ENCODE assay signal across 26 cellular contexts in genomic region chr11:117428186-117428855, GRCh38.
DNase-seq lines count a peak whose midpoint lies in the region; ATAC-seq and TF ChIP-seq lines count a peak whose summit lies in the region.
"Had no signal": no experiment of that assay in that cellular context is flagged by ENCODE, and none has a peak within 500 bp of the region (broad histone marks: within the 10 kb centered on the region; RNA-seq: fewer than 3 reads in every experiment).

No MANE protein-coding gene starts in this region.

- H3K79me2 ChIP-seq in neural progenitor cell (ENCODE audit: low read depth): no peaks in the 10 kb centered on the region

- H3K27me3 Mint-ChIP-seq in T-helper 17 cell: peaks cover 45% of the 10 kb centered on the region
- peaks cover 7% of the 10 kb centered on the region for H3K27me3 Mint-ChIP-seq in neural progenitor cell (ENCODE audit: insufficient read depth, low read depth)

- no peak overlapping the region for H3K4me2 ChIP-seq in neural progenitor cell
- H3K4me2 ChIP-seq: A549 had no signal

- H3K4me1 Mint-ChIP-seq in T-helper 17 cell: peaks cover 13% of the 10 kb centered on the region
- peaks cover 52% of the 10 kb centered on the region for H3K4me1 Mint-ChIP-seq in neural progenitor cell

- H3K9me3 Mint-ChIP-seq in neural progenitor cell: no peaks in the 10 kb centered on the region
- H3K9me3 Mint-ChIP-seq: CD4-positive, alpha-beta memory T cell had no signal

- H3K27ac Mint-ChIP-seq in T-helper 17 cell: peak overlapping the region; percentile 29
- H3K27ac Mint-ChIP-seq in neural progenitor cell: peak overlapping the region; percentile 58
- H3K27ac Mint-ChIP-seq: CD4-positive, alpha-beta memory T cell had no signal

- H2AFZ ChIP-seq in neural progenitor cell (replicated peaks): no peak overlapping the region

- H3K4me3 Mint-ChIP-seq in T-helper 17 cell: no peak overlapping the region
- H3K4me3 Mint-ChIP-seq in neural progenitor cell: no peak overlapping the region
- H3K4me3 Mint-ChIP-seq: CD4-positive, alpha-beta memory T cell had no signal

- H3K4me3 ChIP-seq in dorsolateral prefrontal cortex (no peak overlapping the region), neural progenitor cell (no peak overlapping the region), upper lobe of right lung (no peak overlapping the region)
- H3K4me3 ChIP-seq: A549, SJSA1 had no signal

- no peak for DNase-seq in T-helper 17 cell
- no peak for DNase-seq in dorsolateral prefrontal cortex
- no peak for DNase-seq in neural progenitor cell (ENCODE audit: low spot score)
- peak; percentile 60 for DNase-seq in upper lobe of right lung
- no peak for DNase-seq in activated CD4-positive, alpha-beta T cell treated with anti-CD3 and anti-CD28 coated beads, Interleukin-2, amount 50 U/mL, for 1 hour
- DNase-seq in NAMALWA (ENCODE audit: low spot score): no peak
- DNase-seq: AML-193; C1 segment of cervical spinal cord; CD4-positive, alpha-beta memory T cell; GF-D8; GOT3; HCEC 1CT; KBM-7; MV-4-11; NCI-H1105 treated with DMSO at 0.1 percent for 48 hours; NCI-H146; NCI-H1930; NCI-H2107; NCI-H524 treated with DMSO at 0.1 percent for 48 hours; NK-92 treated with Interleukin-12 subunit alpha and Interleukin-12 subunit beta, amount 100 ng/mL, for 24 hours; PC-3; Right ventricle myocardium superior had no signal

- H3K9me3 ChIP-seq in T-helper 17 cell (ENCODE audit: control insufficient read depth, low read length, poor library complexity, severe bottlenecking): no peaks in the 10 kb centered on the region
- H3K9me3 ChIP-seq in neural progenitor cell (ENCODE audit: low read depth): no peaks in the 10 kb centered on the region
- H3K9me3 ChIP-seq in upper lobe of right lung: no peaks in the 10 kb centered on the region
- H3K9me3 ChIP-seq: A549, Caco-2, SJSA1 had no signal

- TF ChIP-seq CTCF in dorsolateral prefrontal cortex (IDR thresholded peaks at IDR 0.05 in 54 of 56, conservative IDR thresholded peaks at IDR 0.05 in 2 of 56; ENCODE audit: low read depth in 1 of 56, partially characterized antibody in 56 of 56) (no peak), neural progenitor cell (IDR thresholded peaks at IDR 0.05) (no peak), upper lobe of right lung (IDR thresholded peaks at IDR 0.05) (no peak)

- intact Hi-C loops in dorsolateral prefrontal cortex (cut with DNase I): loop anchor here (5.0 to 10.0 kb wide), 2 partner anchors 519 to 626 kb away; no protein-coding TSS in a partner anchor
- intact Hi-C loops in upper lobe of right lung (cut with DNase I): loop anchor here (10.0 kb wide), 1 partner anchor 376 kb away; no protein-coding TSS in a partner anchor

- H3K27ac ChIP-seq in dorsolateral prefrontal cortex (peak overlapping the region in 55 of 59 donors; percentile 9 to 86 (median 67)), neural progenitor cell (no peak overlapping the region), upper lobe of right lung (no peak overlapping the region)
- H3K27ac ChIP-seq: A549, SJSA1 had no signal

- no peaks in the 10 kb centered on the region for H3K36me3 ChIP-seq in neural progenitor cell
- H3K36me3 ChIP-seq in upper lobe of right lung: no peaks in the 10 kb centered on the region
- H3K36me3 ChIP-seq: SJSA1 had no signal

- H4K20me1 ChIP-seq in neural progenitor cell (ENCODE audit: low read depth): peaks cover 11% of the 10 kb centered on the region

- peaks cover 2% of the 10 kb centered on the region for H3F3A ChIP-seq in neural progenitor cell (ENCODE audit: low read depth)

- H3K9ac ChIP-seq in neural progenitor cell: no peak overlapping the region

- H3K4me1 ChIP-seq in neural progenitor cell: peaks cover 13% of the 10 kb centered on the region
- no peaks in the 10 kb centered on the region for H3K4me1 ChIP-seq in upper lobe of right lung
- H3K4me1 ChIP-seq: A549, Caco-2, SJSA1 had no signal

- no peaks in the 10 kb centered on the region for H3K36me3 Mint-ChIP-seq in T-helper 17 cell (ENCODE audit: low read depth)
- H3K36me3 Mint-ChIP-seq in neural progenitor cell: no peaks in the 10 kb centered on the region
- H3K36me3 Mint-ChIP-seq: CD4-positive, alpha-beta memory T cell had no signal

- no peaks in the 10 kb centered on the region for H3K27me3 ChIP-seq in dorsolateral prefrontal cortex
- peaks cover 19% of the 10 kb centered on the region for H3K27me3 ChIP-seq in neural progenitor cell
- H3K27me3 ChIP-seq in upper lobe of right lung: no peaks in the 10 kb centered on the region
- H3K27me3 ChIP-seq: SJSA1 had no signal

- no peak for ATAC-seq in T-helper 17 cell
- no peak for ATAC-seq in upper lobe of right lung
- no peak for ATAC-seq in esophagus mucosa
- ATAC-seq: A549, PC-3 had no signal

Comparison
In these comparisons a context has a peak if more than half of its experiments do, and no peak if none do; other contexts are left out.
1. H3K27ac ChIP-seq: peak in dorsolateral prefrontal cortex (55 of 59); none in neural progenitor cell (single experiment) and upper lobe of right lung (single experiment).